ENCODE assay signal across 8 cellular contexts in genomic region chr4:54228563-54229501, GRCh38. TPM values are rescaled to one million over a fixed set of nuclear protein-coding genes. Genes with fewer than 3 reads are reported as not detected.
A peak's percentile ranks its signal among the peaks of the same experiment; 100 is the strongest.
DNase-seq lines count a peak whose midpoint lies in the region; ATAC-seq, FAIRE-seq and TF ChIP-seq lines count a peak whose summit lies in the region.

Gene PDGFRA, plus strand, starts transcription at chr4:54229293. Its CDS starts 29,476 bp downstream, at chr4:54258769.

- peaks cover 2% of the 10 kb centered on the region; the same call in 1 of the 2 replicates for H4K20me1 ChIP-seq in SK-N-SH (ENCODE audit: insufficient read depth)

- FAIRE-seq in H54 (lab: Jason Lieb, UNC): no peak

- no peak within 1 kb of the TSS for H3K27ac ChIP-seq in CD4-positive, alpha-beta memory T cell (ENCODE audit: low read depth, low read length)
- peak within 1 kb of the TSS; percentile 79 to 91 for H3K27ac ChIP-seq in SK-N-SH (ENCODE audit: low read depth in 2 of 2, low read length in 1 of 2)

- peak within 1 kb of the TSS; percentile 51; the same call in 1 of the 2 replicates for H3K9ac ChIP-seq in SK-N-SH

- TF ChIP-seq CTCF in SK-N-SH (IDR thresholded peaks at IDR 0.05): no peak
- no peak for TF ChIP-seq CTCF in fibroblast of villous mesenchyme (IDR thresholded peaks at IDR 0.05; ENCODE audit: insufficient read depth, low read depth, low read length)
- no peak for TF ChIP-seq CTCF in omental fat pad (IDR thresholded peaks at IDR 0.05)

- 7% methylated on average over 22 of the region's 22 CpGs for WGBS in SK-N-SH (ENCODE audit: low lambda C conversion rate)

- TF ChIP-seq POLR2A in H54 (IDR thresholded peaks at IDR 0.05; ENCODE audit: low read depth, low read length): no peak

- intact Hi-C loops in CD4-positive, alpha-beta memory T cell (cut with micrococcal nuclease): no loop called here

- DNase-seq in CD4-positive, alpha-beta memory T cell: no peak
- DNase-seq in SK-N-SH (peak; percentile 89), fibroblast of villous mesenchyme (ENCODE audit: low read depth) (peak; percentile 99), omental fat pad (ENCODE audit: low spot score) (no peak), H54 (ENCODE audit: insufficient read length, low spot score) (no peak)
- no peak for DNase-seq in stimulated activated CD4-positive, alpha-beta T cell treated with anti-CD3 and anti-CD28 coated beads, Interleukin-4, amount 100 ng/mL, for 1 hour

- no peak within 1 kb of the TSS for H3K27ac Mint-ChIP-seq in CD4-positive, alpha-beta memory T cell

- peaks cover 63 to 65% of the 10 kb centered on the region in 2 donors for H3K27me3 Mint-ChIP-seq in CD4-positive, alpha-beta memory T cell

- no peak within 1 kb of the TSS for H3K4me3 ChIP-seq in CD4-positive, alpha-beta memory T cell (ENCODE audit: low read length in 2 of 2)
- H3K4me3 ChIP-seq in SK-N-SH (ENCODE audit: low read depth in 2 of 2, low read length in 1 of 2) (peak within 1 kb of the TSS; percentile 64 to 85), fibroblast of villous mesenchyme (ENCODE audit: low read depth, low read length) (peak within 1 kb of the TSS; percentile 79)

- H3F3A ChIP-seq in SK-N-SH (replicated peaks; ENCODE audit: insufficient read depth): peaks cover 12% of the 10 kb centered on the region

- POLR2A ChIA-PET in CD4-positive, alpha-beta memory T cell (lab: Charles Lee; ENCODE audit: partially characterized antibody): no interaction called here
- POLR2A ChIA-PET in SK-N-SH (lab: Yijun Ruan, JAX): interaction anchor here (0.5 to 1.4 kb wide), 8 partner anchors 299 to 1859 kb away, joined by 3 to 7 read pairs (median 4); no protein-coding TSS in a partner anchor

- peak in 1 of 2 experiments; percentile 83; a peak in 3 of 4 replicates for TF ChIP-seq EP300 in SK-N-SH (IDR thresholded peaks at IDR 0.05; ENCODE audit: borderline replicate concordance in 1 of 2, low read depth in 1 of 2, low read length in 1 of 2)

- H3K4me1 ChIP-seq in CD4-positive, alpha-beta memory T cell (ENCODE audit: insufficient read depth, low read length): peaks cover 39% of the 10 kb centered on the region
- peaks cover 0 to 20% of the 10 kb centered on the region in 2 experiments; a peak in 2 of 4 replicates for H3K4me1 ChIP-seq in SK-N-SH (ENCODE audit: control insufficient read depth in 1 of 2, insufficient read depth in 2 of 2, low read depth in 1 of 2, low read length in 1 of 2)

- H3K4me1 Mint-ChIP-seq in CD4-positive, alpha-beta memory T cell: peaks cover 13 to 60% (median 44%) of the 10 kb centered on the region in 4 donors

- H3K27me3 ChIP-seq in CD4-positive, alpha-beta memory T cell (ENCODE audit: insufficient read depth, low read length): peaks cover 46% of the 10 kb centered on the region
- no peaks in the 10 kb centered on the region for H3K27me3 ChIP-seq in SK-N-SH (ENCODE audit: insufficient read depth)

- H3K9me3 ChIP-seq in CD4-positive, alpha-beta memory T cell (ENCODE audit: control insufficient read depth in 1 of 2, low read length in 2 of 2): no peaks in the 10 kb centered on the region
- H3K9me3 ChIP-seq in SK-N-SH: no peaks in the 10 kb centered on the region

- H2AFZ ChIP-seq in SK-N-SH (ENCODE audit: low read depth): peak within 1 kb of the TSS; percentile 55; the same call in 1 of the 2 replicates

- TF ChIP-seq RAD21 in SK-N-SH (IDR thresholded peaks at IDR 0.05; ENCODE audit: low read length): no peak

- H3K9me2 ChIP-seq in SK-N-SH: no peaks in the 10 kb centered on the region

- H3K79me2 ChIP-seq in SK-N-SH (ENCODE audit: insufficient read depth): peaks cover 29% of the 10 kb centered on the region

- ATAC-seq in omental fat pad (ENCODE audit: low FRiP score) (no peak), GM18867 (IDR thresholded peaks at IDR 0.05; ENCODE audit: unreplicated experiment) (no peak), GM18498 (IDR thresholded peaks at IDR 0.05; ENCODE audit: unreplicated experiment) (no peak)

- peaks cover 0 to 4% (median 0%) of the 10 kb centered on the region in 8 donors for H3K9me3 Mint-ChIP-seq in CD4-positive, alpha-beta memory T cell

- peak within 1 kb of the TSS; percentile 5 to 81 (median 48) for H3K4me3 Mint-ChIP-seq in CD4-positive, alpha-beta memory T cell

- CTCF ChIA-PET in CD4-positive, alpha-beta memory T cell (lab: Charles Lee; ENCODE audit: partially characterized antibody): interaction anchor here (1.5 to 1.8 kb wide), 2 partner anchors 9 to 298 kb away, joined by 5 to 6 read pairs; no protein-coding TSS in a partner anchor
- CTCF ChIA-PET in SK-N-SH (lab: Yijun Ruan, JAX): interaction anchor here (0.6 to 6.1 kb wide), 30 partner anchors 11 to 1634 kb away, joined by 3 to 94 read pairs (median 4); no protein-coding TSS in a partner anchor

- peak within 1 kb of the TSS; percentile 92 for H3K4me2 ChIP-seq in SK-N-SH

- H3K36me3 Mint-ChIP-seq in CD4-positive, alpha-beta memory T cell: no peaks in the 10 kb centered on the region

- no peaks in the 10 kb centered on the region for H3K36me3 ChIP-seq in CD4-positive, alpha-beta memory T cell (ENCODE audit: insufficient read depth, low read length)
- H3K36me3 ChIP-seq in SK-N-SH (replicated peaks in 1 of 2; ENCODE audit: control insufficient read depth in 1 of 2, insufficient read depth in 2 of 2, low read length in 1 of 2): no peaks in the 10 kb centered on the region

TF ChIP-seq in SK-N-SH, 30 proteins besides CTCF, POLR2A, EP300 and RAD21 (continues in another document):
- TF ChIP-seq TAF1 (IDR thresholded peaks at IDR 0.05; ENCODE audit: borderline replicate concordance, low read depth, low read length) (no peak), USF2 (IDR thresholded peaks at IDR 0.05; ENCODE audit: borderline replicate concordance, low read depth, low read length) (no peak), RXRA (IDR thresholded peaks at IDR 0.05; ENCODE audit: borderline replicate concordance, low read depth) (no peak), NFIC (IDR thresholded peaks at IDR 0.05; ENCODE audit: borderline replicate concordance) (peak; percentile 5; the same call in 1 of the 2 replicates), REST (IDR thresholded peaks at IDR 0.05; ENCODE audit: low read depth, low read length) (no peak), MXI1 (IDR thresholded peaks at IDR 0.05; ENCODE audit: low read depth, low read length) (peak; percentile 87), TCF12 (IDR thresholded peaks at IDR 0.05) (peak; percentile 59), GABPA (IDR thresholded peaks at IDR 0.05; ENCODE audit: low read depth) (no peak), YY1 (IDR thresholded peaks at IDR 0.05; ENCODE audit: low read depth) (no peak), RCOR1 (IDR thresholded peaks at IDR 0.05; ENCODE audit: low read length) (peak; percentile 76), FOXM1 (IDR thresholded peaks at IDR 0.05; ENCODE audit: low read depth) (no peak), MAX (IDR thresholded peaks at IDR 0.05; ENCODE audit: low read depth) (no peak; the same call in none of the 2 replicates), ELF1 (IDR thresholded peaks at IDR 0.05) (no peak), CHD2 (IDR thresholded peaks at IDR 0.05; ENCODE audit: low read length, partially characterized antibody) (peak; percentile 97), POLR2AphosphoS5 (IDR thresholded peaks at IDR 0.05; ENCODE audit: low read depth, low read length) (no peak), EZH2phosphoT487 (IDR thresholded peaks at IDR 0.05; ENCODE audit: borderline replicate concordance, low read depth) (no peak)

RNA-seq across cellular contexts. Expression of gene PDGFRA, which starts in this region (rescaled TPM):
- not detected for total RNA-seq in CD4-positive, alpha-beta memory T cell
- polyA plus RNA-seq in CD4-positive, alpha-beta memory T cell: not detected
- 25.3 and 28.6 TPM in 2 replicates for polyA plus RNA-seq in SK-N-SH (2012; rRNA removed)
- polyA plus RNA-seq in SK-N-SH (2012; cell fraction: cytosol; rRNA removed): 29.6 and 34.0 TPM in 2 replicates
- 17.9 and 26.6 TPM in 2 replicates for polyA plus RNA-seq in SK-N-SH (2012; cell fraction: nucleus; rRNA removed)
- total RNA-seq in fibroblast of villous mesenchyme (208 and 295 TPM in 2 replicates), omental fat pad (100 to 1,000 TPM; 135 to 272 (median 163) TPM)

Comparison
In these comparisons a context has a peak if more than half of its experiments do, and no peak if none do; other contexts are left out.
1. RNA of gene PDGFRA (total RNA-seq): 208 to 295 TPM in fibroblast of villous mesenchyme and 135 to 272 TPM in omental fat pad; not detected in CD4-positive, alpha-beta memory T cell; every median in the first group is over 100 times any median in the second.
2. RNA of gene PDGFRA (polyA plus RNA-seq): 17.9 to 34.0 TPM in SK-N-SH; not detected in CD4-positive, alpha-beta memory T cell; every median in the first group is over 10 times any median in the second.
3. DNase-seq: peak in SK-N-SH (single experiment) and fibroblast of villous mesenchyme (single experiment); none in CD4-positive, alpha-beta memory T cell (0 of 5), omental fat pad (single experiment), H54 (single experiment) and stimulated activated CD4-positive, alpha-beta T cell treated with anti-CD3 and anti-CD28 coated beads, Interleukin-4, amount 100 ng/mL, for 1 hour (single experiment).
4. H3K4me3 ChIP-seq: peak in SK-N-SH (2 of 2) and fibroblast of villous mesenchyme (single experiment); none in CD4-positive, alpha-beta memory T cell (0 of 2).